1 cellular context compared by ENCODE assay signal in the genomic region with DNA sequence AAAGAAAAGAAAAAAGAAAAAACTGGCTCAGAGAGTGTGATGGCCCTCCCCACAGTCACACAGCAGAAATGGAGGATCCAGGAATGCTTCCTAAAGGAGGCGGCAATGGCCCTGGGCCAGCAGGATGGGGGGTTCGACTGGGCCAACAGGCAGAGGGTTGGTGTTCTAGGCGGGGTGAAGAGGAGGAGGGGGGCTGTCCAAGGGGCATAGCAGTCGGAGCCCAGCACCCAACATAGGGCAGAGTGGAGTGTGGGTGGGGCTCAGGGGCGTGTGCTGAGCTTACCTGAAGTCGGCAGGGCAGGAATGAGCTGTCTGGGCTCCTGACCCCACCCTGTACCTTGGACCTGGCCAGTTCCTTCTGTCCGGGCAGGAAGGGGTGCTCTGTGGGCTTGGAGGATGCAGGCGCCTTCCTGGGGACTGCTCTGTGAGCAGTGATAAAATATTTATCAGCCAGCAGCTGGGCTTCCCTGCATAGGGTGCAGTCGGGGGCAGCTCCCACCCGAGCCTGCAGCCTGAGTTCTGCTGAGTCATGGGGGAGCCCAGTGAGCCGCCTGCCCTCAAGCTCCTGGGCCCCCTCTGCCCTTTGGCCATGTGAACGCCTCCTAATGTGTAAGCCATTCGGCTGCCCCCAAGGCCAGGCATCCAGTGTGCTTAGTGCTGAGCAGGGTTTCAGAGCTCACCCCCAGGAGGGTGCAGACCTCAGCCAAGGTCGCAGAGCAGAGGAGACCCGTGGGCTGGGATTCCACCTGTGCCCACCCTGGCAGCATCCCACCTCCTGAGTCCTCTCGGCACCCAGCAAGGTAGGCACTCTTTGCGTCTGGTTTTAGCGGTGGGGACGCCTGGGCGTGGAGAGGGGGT.
TF ChIP-seq lines count a peak whose summit lies in the region.

No MANE protein-coding gene starts in this region.

TF ChIP-seq in HepG2, 621 proteins besides CTCF, POLR2A, EP300 and RAD21 (continued from another document and continues in another):
- TF ChIP-seq AGO2 (optimal IDR thresholded peaks at IDR 0.05; ENCODE audit: low read depth, low read length) = peak; percentile 17
- TF ChIP-seq GATAD2A (CRISPR knock-in tag; IDR thresholded peaks at IDR 0.05) = peak; percentile 52; the same call in 1 of the 2 replicates
- TF ChIP-seq XRCC5 (optimal IDR thresholded peaks at IDR 0.05; ENCODE audit: low read length) = peak; percentile 54
- no peak for TF ChIP-seq PAF1 (CRISPR knock-in tag; IDR thresholded peaks at IDR 0.05)
- peak; percentile 78 for TF ChIP-seq ZNF563 (CRISPR knock-in tag; IDR thresholded peaks at IDR 0.05)
- TF ChIP-seq RFXAP (CRISPR knock-in tag; IDR thresholded peaks at IDR 0.05; ENCODE audit: borderline replicate concordance) = 0 out of 2 replicates have a peak, but pooled peaks have one; percentile 34
- TF ChIP-seq HOXA3 (CRISPR knock-in tag; IDR thresholded peaks at IDR 0.05) = peak; percentile 81
- TF ChIP-seq KLF12 (CRISPR knock-in tag; IDR thresholded peaks at IDR 0.05; ENCODE audit: borderline replicate concordance) = 0 out of 2 replicates have a peak, but pooled peaks have one; percentile 54
- TF ChIP-seq AKAP8 (CRISPR knock-in tag; IDR thresholded peaks at IDR 0.05) = no peak
- TF ChIP-seq ZFAT (CRISPR knock-in tag; conservative IDR thresholded peaks at IDR 0.05) = no peak
- 0 out of 2 replicates have a peak, but pooled peaks have one; percentile 38 for TF ChIP-seq REPIN1 (CRISPR knock-in tag; IDR thresholded peaks at IDR 0.05; ENCODE audit: borderline replicate concordance, low read depth)
- no peak for TF ChIP-seq ZBTB8A (CRISPR knock-in tag; IDR thresholded peaks at IDR 0.05; ENCODE audit: borderline replicate concordance, low read depth)
- TF ChIP-seq KMT2B (CRISPR knock-in tag; IDR thresholded peaks at IDR 0.05) = no peak
- TF ChIP-seq, protein P1, sequence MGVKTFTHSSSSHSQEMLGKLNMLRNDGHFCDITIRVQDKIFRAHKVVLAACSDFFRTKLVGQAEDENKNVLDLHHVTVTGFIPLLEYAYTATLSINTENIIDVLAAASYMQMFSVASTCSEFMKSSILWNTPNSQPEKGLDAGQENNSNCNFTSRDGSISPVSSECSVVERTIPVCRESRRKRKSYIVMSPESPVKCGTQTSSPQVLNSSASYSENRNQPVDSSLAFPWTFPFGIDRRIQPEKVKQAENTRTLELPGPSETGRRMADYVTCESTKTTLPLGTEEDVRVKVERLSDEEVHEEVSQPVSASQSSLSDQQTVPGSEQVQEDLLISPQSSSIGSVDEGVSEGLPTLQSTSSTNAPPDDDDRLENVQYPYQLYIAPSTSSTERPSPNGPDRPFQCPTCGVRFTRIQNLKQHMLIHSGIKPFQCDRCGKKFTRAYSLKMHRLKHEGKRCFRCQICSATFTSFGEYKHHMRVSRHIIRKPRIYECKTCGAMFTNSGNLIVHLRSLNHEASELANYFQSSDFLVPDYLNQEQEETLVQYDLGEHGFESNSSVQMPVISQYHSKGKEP (CRISPR knock-in tag; IDR thresholded peaks at IDR 0.05) = no peak
- TF ChIP-seq NCOR1 (IDR thresholded peaks at IDR 0.05; ENCODE audit: borderline replicate concordance, low read length) = peak; percentile 79
- TF ChIP-seq, protein P2, sequence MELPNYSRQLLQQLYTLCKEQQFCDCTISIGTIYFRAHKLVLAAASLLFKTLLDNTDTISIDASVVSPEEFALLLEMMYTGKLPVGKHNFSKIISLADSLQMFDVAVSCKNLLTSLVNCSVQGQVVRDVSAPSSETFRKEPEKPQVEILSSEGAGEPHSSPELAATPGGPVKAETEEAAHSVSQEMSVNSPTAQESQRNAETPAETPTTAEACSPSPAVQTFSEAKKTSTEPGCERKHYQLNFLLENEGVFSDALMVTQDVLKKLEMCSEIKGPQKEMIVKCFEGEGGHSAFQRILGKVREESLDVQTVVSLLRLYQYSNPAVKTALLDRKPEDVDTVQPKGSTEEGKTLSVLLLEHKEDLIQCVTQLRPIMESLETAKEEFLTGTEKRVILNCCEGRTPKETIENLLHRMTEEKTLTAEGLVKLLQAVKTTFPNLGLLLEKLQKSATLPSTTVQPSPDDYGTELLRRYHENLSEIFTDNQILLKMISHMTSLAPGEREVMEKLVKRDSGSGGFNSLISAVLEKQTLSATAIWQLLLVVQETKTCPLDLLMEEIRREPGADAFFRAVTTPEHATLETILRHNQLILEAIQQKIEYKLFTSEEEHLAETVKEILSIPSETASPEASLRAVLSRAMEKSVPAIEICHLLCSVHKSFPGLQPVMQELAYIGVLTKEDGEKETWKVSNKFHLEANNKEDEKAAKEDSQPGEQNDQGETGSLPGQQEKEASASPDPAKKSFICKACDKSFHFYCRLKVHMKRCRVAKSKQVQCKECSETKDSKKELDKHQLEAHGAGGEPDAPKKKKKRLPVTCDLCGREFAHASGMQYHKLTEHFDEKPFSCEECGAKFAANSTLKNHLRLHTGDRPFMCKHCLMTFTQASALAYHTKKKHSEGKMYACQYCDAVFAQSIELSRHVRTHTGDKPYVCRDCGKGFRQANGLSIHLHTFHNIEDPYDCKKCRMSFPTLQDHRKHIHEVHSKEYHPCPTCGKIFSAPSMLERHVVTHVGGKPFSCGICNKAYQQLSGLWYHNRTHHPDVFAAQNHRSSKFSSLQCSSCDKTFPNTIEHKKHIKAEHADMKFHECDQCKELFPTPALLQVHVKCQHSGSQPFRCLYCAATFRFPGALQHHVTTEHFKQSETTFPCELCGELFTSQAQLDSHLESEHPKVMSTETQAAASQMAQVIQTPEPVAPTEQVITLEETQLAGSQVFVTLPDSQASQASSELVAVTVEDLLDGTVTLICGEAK (IDR thresholded peaks at IDR 0.05) = no peak
- TF ChIP-seq, protein P2 (CRISPR knock-in tag; IDR thresholded peaks at IDR 0.05) = peak; percentile 69
- peak; percentile 87 for TF ChIP-seq NRL (CRISPR knock-in tag; IDR thresholded peaks at IDR 0.05; ENCODE audit: borderline replicate concordance)
- peak; percentile 61; the same call in 1 of the 2 replicates for TF ChIP-seq MYC (CRISPR knock-in tag; IDR thresholded peaks at IDR 0.05; ENCODE audit: borderline replicate concordance)
- TF ChIP-seq KDM6A (CRISPR knock-in tag; IDR thresholded peaks at IDR 0.05; ENCODE audit: low read depth) = peak; percentile 78
- no peak for TF ChIP-seq NR2C2 (CRISPR knock-in tag; IDR thresholded peaks at IDR 0.05; ENCODE audit: borderline replicate concordance)
- no peak for TF ChIP-seq ZSCAN9 (CRISPR knock-in tag; IDR thresholded peaks at IDR 0.05; ENCODE audit: borderline replicate concordance)
- no peak for TF ChIP-seq ZNF564 (CRISPR knock-in tag; IDR thresholded peaks at IDR 0.05)
- TF ChIP-seq HNRNPUL1 (IDR thresholded peaks at IDR 0.05; ENCODE audit: low read depth, low read length) = no peak
- TF ChIP-seq, protein P3, sequence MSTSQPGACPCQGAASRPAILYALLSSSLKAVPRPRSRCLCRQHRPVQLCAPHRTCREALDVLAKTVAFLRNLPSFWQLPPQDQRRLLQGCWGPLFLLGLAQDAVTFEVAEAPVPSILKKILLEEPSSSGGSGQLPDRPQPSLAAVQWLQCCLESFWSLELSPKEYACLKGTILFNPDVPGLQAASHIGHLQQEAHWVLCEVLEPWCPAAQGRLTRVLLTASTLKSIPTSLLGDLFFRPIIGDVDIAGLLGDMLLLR (CRISPR knock-in tag; IDR thresholded peaks at IDR 0.05) = no peak
- TF ChIP-seq NCOA5 (CRISPR knock-in tag; IDR thresholded peaks at IDR 0.05) = no peak
- TF ChIP-seq IKZF1 (IDR thresholded peaks at IDR 0.05) = no peak
- TF ChIP-seq, protein P4, sequence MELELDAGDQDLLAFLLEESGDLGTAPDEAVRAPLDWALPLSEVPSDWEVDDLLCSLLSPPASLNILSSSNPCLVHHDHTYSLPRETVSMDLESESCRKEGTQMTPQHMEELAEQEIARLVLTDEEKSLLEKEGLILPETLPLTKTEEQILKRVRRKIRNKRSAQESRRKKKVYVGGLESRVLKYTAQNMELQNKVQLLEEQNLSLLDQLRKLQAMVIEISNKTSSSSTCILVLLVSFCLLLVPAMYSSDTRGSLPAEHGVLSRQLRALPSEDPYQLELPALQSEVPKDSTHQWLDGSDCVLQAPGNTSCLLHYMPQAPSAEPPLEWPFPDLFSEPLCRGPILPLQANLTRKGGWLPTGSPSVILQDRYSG (CRISPR knock-in tag; IDR thresholded peaks at IDR 0.05) = no peak
- TF ChIP-seq, protein P5, sequence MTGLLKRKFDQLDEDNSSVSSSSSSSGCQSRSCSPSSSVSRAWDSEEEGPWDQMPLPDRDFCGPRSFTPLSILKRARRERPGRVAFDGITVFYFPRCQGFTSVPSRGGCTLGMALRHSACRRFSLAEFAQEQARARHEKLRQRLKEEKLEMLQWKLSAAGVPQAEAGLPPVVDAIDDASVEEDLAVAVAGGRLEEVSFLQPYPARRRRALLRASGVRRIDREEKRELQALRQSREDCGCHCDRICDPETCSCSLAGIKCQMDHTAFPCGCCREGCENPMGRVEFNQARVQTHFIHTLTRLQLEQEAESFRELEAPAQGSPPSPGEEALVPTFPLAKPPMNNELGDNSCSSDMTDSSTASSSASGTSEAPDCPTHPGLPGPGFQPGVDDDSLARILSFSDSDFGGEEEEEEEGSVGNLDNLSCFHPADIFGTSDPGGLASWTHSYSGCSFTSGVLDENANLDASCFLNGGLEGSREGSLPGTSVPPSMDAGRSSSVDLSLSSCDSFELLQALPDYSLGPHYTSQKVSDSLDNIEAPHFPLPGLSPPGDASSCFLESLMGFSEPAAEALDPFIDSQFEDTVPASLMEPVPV (CRISPR knock-in tag; IDR thresholded peaks at IDR 0.05) = no peak; the same call in 1 of the 2 replicates
- TF ChIP-seq, protein P6, sequence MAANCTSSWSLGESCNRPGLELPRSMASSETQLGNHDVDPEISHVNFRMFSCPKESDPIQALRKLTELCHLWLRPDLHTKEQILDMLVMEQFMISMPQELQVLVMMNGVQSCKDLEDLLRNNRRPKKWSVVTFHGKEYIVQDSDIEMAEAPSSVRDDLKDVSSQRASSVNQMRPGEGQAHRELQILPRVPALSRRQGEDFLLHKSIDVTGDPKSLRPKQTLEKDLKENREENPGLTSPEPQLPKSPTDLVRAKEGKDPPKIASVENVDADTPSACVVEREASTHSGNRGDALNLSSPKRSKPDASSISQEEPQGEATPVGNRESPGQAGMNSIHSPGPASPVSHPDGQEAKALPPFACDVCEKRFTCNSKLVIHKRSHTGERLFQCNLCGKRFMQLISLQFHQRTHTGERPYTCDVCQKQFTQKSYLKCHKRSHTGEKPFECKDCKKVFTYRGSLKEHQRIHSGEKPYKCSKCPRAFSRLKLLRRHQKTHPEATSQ (CRISPR knock-in tag; IDR thresholded peaks at IDR 0.05; ENCODE audit: borderline replicate concordance) = no peak
- TF ChIP-seq SRF (IDR thresholded peaks at IDR 0.05; ENCODE audit: low read depth, low read length) = no peak
- no peak for TF ChIP-seq ZNF441 (CRISPR knock-in tag; IDR thresholded peaks at IDR 0.05; ENCODE audit: borderline replicate concordance)
- TF ChIP-seq RELA (CRISPR knock-in tag; IDR thresholded peaks at IDR 0.05) = no peak
- TF ChIP-seq REXO4 (CRISPR knock-in tag; IDR thresholded peaks at IDR 0.05; ENCODE audit: borderline replicate concordance) = no peak
- TF ChIP-seq ZNF383 (CRISPR knock-in tag; IDR thresholded peaks at IDR 0.05; ENCODE audit: borderline replicate concordance) = no peak
- TF ChIP-seq SCMH1 (CRISPR knock-in tag; IDR thresholded peaks at IDR 0.05; ENCODE audit: borderline replicate concordance) = no peak
- TF ChIP-seq, protein P7, sequence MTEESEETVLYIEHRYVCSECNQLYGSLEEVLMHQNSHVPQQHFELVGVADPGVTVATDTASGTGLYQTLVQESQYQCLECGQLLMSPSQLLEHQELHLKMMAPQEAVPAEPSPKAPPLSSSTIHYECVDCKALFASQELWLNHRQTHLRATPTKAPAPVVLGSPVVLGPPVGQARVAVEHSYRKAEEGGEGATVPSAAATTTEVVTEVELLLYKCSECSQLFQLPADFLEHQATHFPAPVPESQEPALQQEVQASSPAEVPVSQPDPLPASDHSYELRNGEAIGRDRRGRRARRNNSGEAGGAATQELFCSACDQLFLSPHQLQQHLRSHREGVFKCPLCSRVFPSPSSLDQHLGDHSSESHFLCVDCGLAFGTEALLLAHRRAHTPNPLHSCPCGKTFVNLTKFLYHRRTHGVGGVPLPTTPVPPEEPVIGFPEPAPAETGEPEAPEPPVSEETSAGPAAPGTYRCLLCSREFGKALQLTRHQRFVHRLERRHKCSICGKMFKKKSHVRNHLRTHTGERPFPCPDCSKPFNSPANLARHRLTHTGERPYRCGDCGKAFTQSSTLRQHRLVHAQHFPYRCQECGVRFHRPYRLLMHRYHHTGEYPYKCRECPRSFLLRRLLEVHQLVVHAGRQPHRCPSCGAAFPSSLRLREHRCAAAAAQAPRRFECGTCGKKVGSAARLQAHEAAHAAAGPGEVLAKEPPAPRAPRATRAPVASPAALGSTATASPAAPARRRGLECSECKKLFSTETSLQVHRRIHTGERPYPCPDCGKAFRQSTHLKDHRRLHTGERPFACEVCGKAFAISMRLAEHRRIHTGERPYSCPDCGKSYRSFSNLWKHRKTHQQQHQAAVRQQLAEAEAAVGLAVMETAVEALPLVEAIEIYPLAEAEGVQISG (CRISPR knock-in tag; IDR thresholded peaks at IDR 0.05) = peak; percentile 57; the same call in 1 of the 2 replicates
- TF ChIP-seq RFX5 (IDR thresholded peaks at IDR 0.05; ENCODE audit: low read depth, low read length) = no peak
- TF ChIP-seq DPF2 (CRISPR knock-in tag; IDR thresholded peaks at IDR 0.05; ENCODE audit: borderline replicate concordance, low read depth) = no peak
